Comparison of ENCODE assay signal across 20 cellular contexts in genomic region chr1:153364766-153365678, GRCh38. TPM values are rescaled to one million over a fixed set of nuclear protein-coding genes. Genes with fewer than 3 reads are reported as not detected.
A peak's percentile ranks its signal among the peaks of the same experiment; 100 is the strongest.
DNase-seq lines count a peak whose midpoint lies in the region; ATAC-seq and TF ChIP-seq lines count a peak whose summit lies in the region.
"Had no signal": no experiment of that assay in that cellular context is flagged by ENCODE, and none has a peak within 500 bp of the region (broad histone marks: within the 10 kb centered on the region; RNA-seq: fewer than 3 reads in every experiment).

No MANE protein-coding gene starts in this region.

- H3K36me3 ChIP-seq in breast epithelium = no peaks in the 10 kb centered on the region
- H3K36me3 ChIP-seq in gastrocnemius medialis = no peaks in the 10 kb centered on the region
- H3K36me3 ChIP-seq in tibial nerve = no peaks in the 10 kb centered on the region
- H3K36me3 ChIP-seq: lower lobe of right lung, thyroid gland had no signal

- H3K27me3 ChIP-seq in breast epithelium = no peaks in the 10 kb centered on the region
- no peaks in the 10 kb centered on the region for H3K27me3 ChIP-seq in gastrocnemius medialis
- H3K27me3 ChIP-seq in tibial nerve = no peaks in the 10 kb centered on the region
- H3K27me3 ChIP-seq: thyroid gland had no signal

- 73 to 75% methylated on average over 12 of the region's 12 CpGs for WGBS in tibial nerve, 2 donors

- H3K4me1 ChIP-seq in breast epithelium (peaks cover 0 to 11% of the 10 kb centered on the region in 2 donors), gastrocnemius medialis (peaks cover 0 to 14% of the 10 kb centered on the region in 2 donors), tibial nerve (no peaks in the 10 kb centered on the region)
- H3K4me1 ChIP-seq: thyroid gland had no signal

- H3K4me1 Mint-ChIP-seq in stimulated activated naive B cell treated with anti-CD40 and anti-IgM and Interleukin-4, amounts not matched to agents 10 μg/mL and 1 μg/mL and 100 μg/mL, for 72 hours = no peaks in the 10 kb centered on the region
- H3K4me1 Mint-ChIP-seq: nephron had no signal

- H3K9me3 ChIP-seq in breast epithelium (no peaks in the 10 kb centered on the region), gastrocnemius medialis (no peaks in the 10 kb centered on the region), tibial nerve (no peaks in the 10 kb centered on the region)
- H3K9me3 ChIP-seq: lower lobe of right lung, thyroid gland had no signal

- no peaks in the 10 kb centered on the region for H3K9me3 Mint-ChIP-seq in stimulated activated naive B cell treated with anti-CD40 and anti-IgM and Interleukin-4, amounts not matched to agents 10 μg/mL and 1 μg/mL and 100 μg/mL, for 72 hours
- H3K9me3 Mint-ChIP-seq: activated T-helper 2 cell treated with anti-CD3 and anti-CD28 coated beads, Interferon-gamma antibody, Interleukin-2, Interleukin-4, amounts not matched to agents 10 μg/mL and 5 μg/mL and 100 μg/mL, durations not matched to agents 14 hours and 24 hours and 36 hours; nephron had no signal

- peak overlapping the region; percentile 73 to 80 for H3K27ac ChIP-seq in breast epithelium
- no peak overlapping the region for H3K27ac ChIP-seq in gastrocnemius medialis
- H3K27ac ChIP-seq in tibial nerve = no peak overlapping the region
- H3K27ac ChIP-seq: C4-2B, lower lobe of right lung, thyroid gland, VCaP had no signal

- no peak for TF ChIP-seq EP300 in tibial nerve (IDR thresholded peaks at IDR 0.05)

- H3K27ac Mint-ChIP-seq in stimulated activated naive B cell treated with anti-CD40 and anti-IgM and Interleukin-4, amounts not matched to agents 10 μg/mL and 1 μg/mL and 100 μg/mL, for 72 hours = no peak overlapping the region
- H3K27ac Mint-ChIP-seq: activated T-helper 2 cell treated with anti-CD3 and anti-CD28 coated beads, Interferon-gamma antibody, Interleukin-2, Interleukin-4, amounts not matched to agents 10 μg/mL and 5 μg/mL and 100 μg/mL, durations not matched to agents 14 hours and 24 hours and 36 hours; nephron had no signal

- H3K36me3 Mint-ChIP-seq in stimulated activated naive B cell treated with anti-CD40 and anti-IgM and Interleukin-4, amounts not matched to agents 10 μg/mL and 1 μg/mL and 100 μg/mL, for 72 hours = no peaks in the 10 kb centered on the region

- peaks cover 39 to 41% of the 10 kb centered on the region in 2 donors for H3K27me3 Mint-ChIP-seq in stimulated activated naive B cell treated with anti-CD40 and anti-IgM and Interleukin-4, amounts not matched to agents 10 μg/mL and 1 μg/mL and 100 μg/mL, for 72 hours

- in situ Hi-C loops in gastrocnemius medialis (cut with MboI; ENCODE audit: low sequenced_read_pairs in 4 of 4) = loop anchor here in 2 of 4 donors (25.0 kb wide), 2 partner anchors 372 to 647 kb away; partner anchors contain the start of gene INTS3 (in 1 of the 2)

- intact Hi-C loops in breast epithelium (cut with DNase I; ENCODE audit: low total_unique reads) (no loop called here), gastrocnemius medialis (cut with DNase I; ENCODE audit: low total_unique reads) (no loop called here)

- DNase-seq in NOMO-1 (lab: John Stamatoyannopoulos, UW; ENCODE audit: unreplicated experiment in 2 of 2) (peak; percentile 93 to 95), breast epithelium (ENCODE audit: low spot score in 2 of 2) (peak in 1 of 2 donors; percentile 46), gastrocnemius medialis (peak in 1 of 2 donors; percentile 48), tibial nerve (ENCODE audit: low spot score in 2 of 2) (no peak)
- DNase-seq in stimulated activated naive B cell treated with anti-CD40 and anti-IgM and Interleukin-4, amounts not matched to agents 10 μg/mL and 1 μg/mL and 100 μg/mL, for 72 hours = no peak
- DNase-seq: amygdala; cortex of kidney; DND-41; IMR-90; lower lobe of right lung; NCI-H1105; stimulated activated CD4-positive, alpha-beta T cell treated with anti-CD3 and anti-CD28 coated beads, Interleukin-2, amount 100 ng/mL, for 24 hours; stimulated activated CD8-positive, alpha-beta memory T cell treated with anti-CD3 and anti-CD28 coated beads, Interleukin-4, amount 100 ng/mL, for 48 hours; thyroid gland had no signal

- TF ChIP-seq CTCF in breast epithelium (IDR thresholded peaks at IDR 0.05) = no peak
- TF ChIP-seq CTCF in gastrocnemius medialis (IDR thresholded peaks at IDR 0.05 in 4 of 5, conservative IDR thresholded peaks at IDR 0.05 in 1 of 5) = no peak
- no peak for TF ChIP-seq CTCF in tibial nerve (IDR thresholded peaks at IDR 0.05)

- peak; percentile 84 to 95 for ATAC-seq in gastrocnemius medialis
- no peak for ATAC-seq in stimulated activated naive B cell treated with anti-CD40 and anti-IgM and Interleukin-4, amounts not matched to agents 10 μg/mL and 1 μg/mL and 100 μg/mL, for 72 hours (replicated peaks)

- H3K4me3 ChIP-seq in breast epithelium = no peak overlapping the region
- no peak overlapping the region for H3K4me3 ChIP-seq in gastrocnemius medialis
- H3K4me3 ChIP-seq in tibial nerve = no peak overlapping the region
- H3K4me3 ChIP-seq: lower lobe of right lung, thyroid gland had no signal

- H3K4me3 Mint-ChIP-seq in stimulated activated naive B cell treated with anti-CD40 and anti-IgM and Interleukin-4, amounts not matched to agents 10 μg/mL and 1 μg/mL and 100 μg/mL, for 72 hours = no peak overlapping the region
- H3K4me3 Mint-ChIP-seq: nephron had no signal

- TF ChIP-seq POLR2A in breast epithelium (IDR thresholded peaks at IDR 0.05) (no peak), gastrocnemius medialis (IDR thresholded peaks at IDR 0.05) (no peak), tibial nerve (IDR thresholded peaks at IDR 0.05) (no peak)

RNA-seq across cellular contexts. Expression of gene S100A9, which starts 7.4 kb away (rescaled TPM):
- total RNA-seq in breast epithelium (100 to 1,000 TPM in 2 of 3 donors, 10 to 100 TPM in 1; 90.3 to 329 (median 208) TPM), gastrocnemius medialis (100 to 1,000 TPM in 2 of 4 donors, 10 to 100 TPM in 2; 57.4 to 205 (median 87.1) TPM), tibial nerve (100 to 1,000 TPM in 2 of 4 donors, 10 to 100 TPM in 2; 58.8 to 793 (median 88.3) TPM)
- total RNA-seq: activated T-helper 2 cell treated with anti-CD3 and anti-CD28 coated beads, Interferon-gamma antibody, Interleukin-2, Interleukin-4, amounts not matched to agents 10 μg/mL and 5 μg/mL and 100 μg/mL, durations not matched to agents 14 hours and 24 hours and 36 hours; fibroblast of lung; H7; IMR-90 had no signal

RNA-seq across cellular contexts. Expression of gene S100A12, which starts 10.4 kb away (rescaled TPM):
- total RNA-seq in breast epithelium = 1 to 10 TPM in 2 of 3 donors, not detected in 1; 1.3 to 1.8 TPM
- total RNA-seq in gastrocnemius medialis = 1 to 10 TPM in 2 of 4 donors, not detected in 2; 2.2 to 2.9 TPM
- total RNA-seq in tibial nerve = not detected
- total RNA-seq: activated T-helper 2 cell treated with anti-CD3 and anti-CD28 coated beads, Interferon-gamma antibody, Interleukin-2, Interleukin-4, amounts not matched to agents 10 μg/mL and 5 μg/mL and 100 μg/mL, durations not matched to agents 14 hours and 24 hours and 36 hours; fibroblast of lung; H7; IMR-90; thyroid gland had no signal

RNA-seq across cellular contexts. Expression of gene PGLYRP4, which starts 16.4 kb away (rescaled TPM):
- total RNA-seq in breast epithelium (not detected), gastrocnemius medialis (not detected), tibial nerve (not detected)
- total RNA-seq: activated T-helper 2 cell treated with anti-CD3 and anti-CD28 coated beads, Interferon-gamma antibody, Interleukin-2, Interleukin-4, amounts not matched to agents 10 μg/mL and 5 μg/mL and 100 μg/mL, durations not matched to agents 14 hours and 24 hours and 36 hours; fibroblast of lung; H7; IMR-90; thyroid gland had no signal

RNA-seq across cellular contexts. Expression of gene S100A8, which starts 25.9 kb away (rescaled TPM):
- total RNA-seq in breast epithelium (10 to 100 TPM; 13.1 to 37.4 (median 26.5) TPM), gastrocnemius medialis (10 to 100 TPM in 2 of 4 donors, 1 to 10 TPM in 2; 4.2 to 41.6 (median 12.5) TPM), tibial nerve (100 to 1,000 TPM in 1 of 4 donors, 10 to 100 TPM in 1, 1 to 10 TPM in 2; 2.4 to 118 (median 10.6) TPM)
- total RNA-seq: activated T-helper 2 cell treated with anti-CD3 and anti-CD28 coated beads, Interferon-gamma antibody, Interleukin-2, Interleukin-4, amounts not matched to agents 10 μg/mL and 5 μg/mL and 100 μg/mL, durations not matched to agents 14 hours and 24 hours and 36 hours; fibroblast of lung; H7; IMR-90 had no signal

RNA-seq across cellular contexts. Expression of gene S100A7A, which starts 51.3 kb away (rescaled TPM):
- not detected for total RNA-seq in breast epithelium
- total RNA-seq in gastrocnemius medialis = not detected
- not detected for total RNA-seq in tibial nerve
- total RNA-seq: activated T-helper 2 cell treated with anti-CD3 and anti-CD28 coated beads, Interferon-gamma antibody, Interleukin-2, Interleukin-4, amounts not matched to agents 10 μg/mL and 5 μg/mL and 100 μg/mL, durations not matched to agents 14 hours and 24 hours and 36 hours; fibroblast of lung; H7; IMR-90; lower lobe of right lung; thyroid gland had no signal

Comparison
In these comparisons a context has a peak if more than half of its experiments do, and no peak if none do; other contexts are left out.
1. DNase-seq: peak in NOMO-1 (2 of 2); none in tibial nerve (0 of 2) and stimulated activated naive B cell treated with anti-CD40 and anti-IgM and Interleukin-4, amounts not matched to agents 10 μg/mL and 1 μg/mL and 100 μg/mL, for 72 hours (single experiment).
2. H3K27ac ChIP-seq: peak in breast epithelium (2 of 2); none in gastrocnemius medialis (0 of 4) and tibial nerve (0 of 4).
3. ATAC-seq: peak in gastrocnemius medialis (2 of 2); none in stimulated activated naive B cell treated with anti-CD40 and anti-IgM and Interleukin-4, amounts not matched to agents 10 μg/mL and 1 μg/mL and 100 μg/mL, for 72 hours (0 of 2).